9 cellular contexts compared by ENCODE assay signal in genomic region chr9:38423273-38423938, GRCh38. TPM values are rescaled to one million over a fixed set of nuclear protein-coding genes. Genes with fewer than 3 reads are reported as not detected.
A peak's percentile ranks its signal among the peaks of the same experiment; 100 is the strongest.
DNase-seq lines count a peak whose midpoint lies in the region; ATAC-seq, FAIRE-seq and TF ChIP-seq lines count a peak whose summit lies in the region.
"Had no signal": no experiment of that assay in that cellular context is flagged by ENCODE, and none has a peak within 500 bp of the region (broad histone marks: within the 10 kb centered on the region; RNA-seq: fewer than 3 reads in every experiment).

No MANE protein-coding gene starts in this region.

- CTCF ChIA-PET in activated CD4-positive, alpha-beta memory T cell treated with anti-CD3 and anti-CD28 coated beads for 36 hours (lab: Charles Lee), result no interaction called here
- CTCF ChIA-PET in activated CD4-positive, alpha-beta memory T cell treated with anti-CD3 and anti-CD28 coated beads, Interleukin-2, amount 10 ng/mL, durations not matched to agents 7 days and 5 days (lab: Charles Lee), result no interaction called here

- no peak overlapping the region for H3K9ac ChIP-seq in keratinocyte (ENCODE audit: control insufficient read depth, extremely low read depth, insufficient read depth, low read length)

- H3K36me3 ChIP-seq in WERI-Rb-1, result peaks cover 24% of the 10 kb centered on the region
- H3K36me3 ChIP-seq in keratinocyte (ENCODE audit: control insufficient read depth in 2 of 2, extremely low read depth in 1 of 2, insufficient read depth in 2 of 2, low read length in 2 of 2), result no peaks in the 10 kb centered on the region
- no peaks in the 10 kb centered on the region for H3K36me3 ChIP-seq in suprapubic skin

- no peak for TF ChIP-seq EP300 in suprapubic skin (IDR thresholded peaks at IDR 0.05)

- dilution Hi-C loops in keratinocyte (cut with MboI; ENCODE audit: extremely low pct_ligation_motif_present, low sequenced_read_pairs), result no loop called here

- intact Hi-C loops in activated CD4-positive, alpha-beta memory T cell treated with anti-CD3 and anti-CD28 coated beads for 36 hours (cut with micrococcal nuclease), result no loop called here

- no peaks in the 10 kb centered on the region for H4K20me1 ChIP-seq in keratinocyte (ENCODE audit: control insufficient read depth, extremely low read depth, insufficient read depth, low read length)

- FAIRE-seq in keratinocyte (lab: Jason Lieb, UNC) (no peak), D721Med (lab: Jason Lieb, UNC) (no peak)

- no peaks in the 10 kb centered on the region for H3K36me3 Mint-ChIP-seq in activated CD4-positive, alpha-beta memory T cell treated with anti-CD3 and anti-CD28 coated beads for 36 hours
- H3K36me3 Mint-ChIP-seq in activated CD4-positive, alpha-beta memory T cell treated with anti-CD3 and anti-CD28 coated beads, Interleukin-2, amount 10 ng/mL, durations not matched to agents 7 days and 5 days (ENCODE audit: low read depth), result no peaks in the 10 kb centered on the region

- no peak for TF ChIP-seq CTCF in WERI-Rb-1 (IDR thresholded peaks at IDR 0.05; ENCODE audit: low read depth, low read length)
- no peak for TF ChIP-seq CTCF in keratinocyte (optimal IDR thresholded peaks at IDR 0.05 in 1 of 3, IDR thresholded peaks at IDR 0.05 in 1 of 3, conservative IDR thresholded peaks at IDR 0.05 in 1 of 3; ENCODE audit: extremely low read depth in 1 of 3, insufficient read depth in 2 of 3, low read length in 3 of 3)
- TF ChIP-seq CTCF in suprapubic skin (IDR thresholded peaks at IDR 0.05), result no peak
- TF ChIP-seq CTCF in D721Med (IDR thresholded peaks at IDR 0.05; ENCODE audit: insufficient read depth, missing control alignments), result no peak

- H3K4me3 ChIP-seq in WERI-Rb-1 (ENCODE audit: low read depth, low read length) (peak overlapping the region; percentile 58), keratinocyte (ENCODE audit: control insufficient read depth in 2 of 3, extremely low read depth in 1 of 3, insufficient read depth in 2 of 3, low read depth in 1 of 3, low read length in 3 of 3) (peak overlapping the region in 1 of 3 experiments; percentile 11), suprapubic skin (peak overlapping the region; percentile 51)

- TF ChIP-seq POLR2A in suprapubic skin (IDR thresholded peaks at IDR 0.05), result no peak

- no peak for DNase-seq in activated CD4-positive, alpha-beta memory T cell treated with anti-CD3 and anti-CD28 coated beads for 36 hours
- no peak for DNase-seq in activated CD4-positive, alpha-beta memory T cell treated with anti-CD3 and anti-CD28 coated beads, Interleukin-2, amount 10 ng/mL, durations not matched to agents 7 days and 5 days
- DNase-seq in WERI-Rb-1 (no peak), keratinocyte (ENCODE audit: low read depth, low spot score) (no peak), suprapubic skin (ENCODE audit: low spot score in 2 of 2) (no peak), D721Med (ENCODE audit: insufficient read length, low spot score) (no peak), HT-29 (ENCODE audit: low spot score) (no peak)
- DNase-seq: Right ventricle myocardium superior had no signal

- H3K4me1 ChIP-seq in keratinocyte (ENCODE audit: control insufficient read depth, extremely low read depth, insufficient read depth, low read length) (no peaks in the 10 kb centered on the region), suprapubic skin (peaks cover 12% of the 10 kb centered on the region)

- H2AFZ ChIP-seq in keratinocyte (ENCODE audit: control insufficient read depth, low read length), result no peak overlapping the region

- no peak overlapping the region for H3K27ac Mint-ChIP-seq in activated CD4-positive, alpha-beta memory T cell treated with anti-CD3 and anti-CD28 coated beads for 36 hours
- no peak overlapping the region for H3K27ac Mint-ChIP-seq in activated CD4-positive, alpha-beta memory T cell treated with anti-CD3 and anti-CD28 coated beads, Interleukin-2, amount 10 ng/mL, durations not matched to agents 7 days and 5 days

- H3K9me3 Mint-ChIP-seq in activated CD4-positive, alpha-beta memory T cell treated with anti-CD3 and anti-CD28 coated beads for 36 hours, result no peaks in the 10 kb centered on the region
- no peaks in the 10 kb centered on the region for H3K9me3 Mint-ChIP-seq in activated CD4-positive, alpha-beta memory T cell treated with anti-CD3 and anti-CD28 coated beads, Interleukin-2, amount 10 ng/mL, durations not matched to agents 7 days and 5 days

- H3K27me3 ChIP-seq in WERI-Rb-1 (ENCODE audit: insufficient read depth, low read depth, severe bottlenecking) (no peaks in the 10 kb centered on the region), keratinocyte (ENCODE audit: control insufficient read depth, extremely low read depth, insufficient read depth, low read length) (peaks cover 52% of the 10 kb centered on the region), suprapubic skin (peaks cover 60% of the 10 kb centered on the region)

- peak overlapping the region; percentile 90 for H3K27ac ChIP-seq in WERI-Rb-1
- no peak overlapping the region for H3K27ac ChIP-seq in keratinocyte (ENCODE audit: control insufficient read depth, insufficient read depth, low read length)
- H3K27ac ChIP-seq in suprapubic skin, result no peak overlapping the region

- peaks cover 2% of the 10 kb centered on the region for H3K4me1 Mint-ChIP-seq in activated CD4-positive, alpha-beta memory T cell treated with anti-CD3 and anti-CD28 coated beads for 36 hours (ENCODE audit: low read depth)
- peaks cover 6% of the 10 kb centered on the region for H3K4me1 Mint-ChIP-seq in activated CD4-positive, alpha-beta memory T cell treated with anti-CD3 and anti-CD28 coated beads, Interleukin-2, amount 10 ng/mL, durations not matched to agents 7 days and 5 days

- H3K79me2 ChIP-seq in keratinocyte (ENCODE audit: control insufficient read depth, insufficient read depth, low read length), result no peaks in the 10 kb centered on the region

- POLR2A ChIA-PET in activated CD4-positive, alpha-beta memory T cell treated with anti-CD3 and anti-CD28 coated beads for 36 hours (lab: Charles Lee), result no interaction called here
- POLR2A ChIA-PET in activated CD4-positive, alpha-beta memory T cell treated with anti-CD3 and anti-CD28 coated beads, Interleukin-2, amount 10 ng/mL, durations not matched to agents 7 days and 5 days (lab: Charles Lee), result no interaction called here

- peaks cover 37% of the 10 kb centered on the region for H3K27me3 Mint-ChIP-seq in activated CD4-positive, alpha-beta memory T cell treated with anti-CD3 and anti-CD28 coated beads for 36 hours
- peaks cover 47% of the 10 kb centered on the region for H3K27me3 Mint-ChIP-seq in activated CD4-positive, alpha-beta memory T cell treated with anti-CD3 and anti-CD28 coated beads, Interleukin-2, amount 10 ng/mL, durations not matched to agents 7 days and 5 days

- no peaks in the 10 kb centered on the region for H3K9me3 ChIP-seq in WERI-Rb-1 (ENCODE audit: severe bottlenecking)
- no peaks in the 10 kb centered on the region for H3K9me3 ChIP-seq in keratinocyte (ENCODE audit: control insufficient read depth, low read depth, low read length)
- no peaks in the 10 kb centered on the region for H3K9me3 ChIP-seq in suprapubic skin

- peak overlapping the region; percentile 61 for H3K4me2 ChIP-seq in keratinocyte (ENCODE audit: control insufficient read depth, extremely low read depth, insufficient read depth, low read depth, low read length)

- H3K4me3 Mint-ChIP-seq in activated CD4-positive, alpha-beta memory T cell treated with anti-CD3 and anti-CD28 coated beads for 36 hours, result peak overlapping the region; percentile 16
- no peak overlapping the region for H3K4me3 Mint-ChIP-seq in activated CD4-positive, alpha-beta memory T cell treated with anti-CD3 and anti-CD28 coated beads, Interleukin-2, amount 10 ng/mL, durations not matched to agents 7 days and 5 days

- WGBS in suprapubic skin, result 40% methylated on average over 11 of the region's 12 CpGs

- H3K9me1 ChIP-seq in keratinocyte (ENCODE audit: control insufficient read depth, extremely low read depth, insufficient read depth, low read length), result no peaks in the 10 kb centered on the region

- ATAC-seq in GM21367 (IDR thresholded peaks at IDR 0.05; ENCODE audit: unreplicated experiment), result no peak

RNA-seq across cellular contexts. Expression of gene IGFBPL1, which starts 0.8 kb away (rescaled TPM):
- not detected for total RNA-seq in activated CD4-positive, alpha-beta memory T cell treated with anti-CD3 and anti-CD28 coated beads for 36 hours
- total RNA-seq in activated CD4-positive, alpha-beta memory T cell treated with anti-CD3 and anti-CD28 coated beads, Interleukin-2, amount 10 ng/mL, durations not matched to agents 7 days and 5 days, result under 1 TPM in 1 of 2 experiments, not detected in 1; 0.20 TPM
- polyA plus RNA-seq in keratinocyte, result not detected in 3 replicates
- polyA plus RNA-seq in keratinocyte (2011; ENCODE audit: low read depth), result not detected
- not detected in 2 replicates for polyA plus RNA-seq in keratinocyte (2011; cell fraction: cytosol; rRNA removed)
- polyA plus RNA-seq in keratinocyte (2011; cell fraction: nucleus; rRNA removed), result 0.13 TPM in 1 of 2 replicates, not detected in the other
- polyA plus RNA-seq in keratinocyte (2012; ENCODE audit: low replicate concordance), result 0.14 TPM in 1 of 2 replicates, not detected in the other
- 0.58 TPM in 1 of 3 replicates, not detected in the others for polyA minus RNA-seq in keratinocyte
- polyA minus RNA-seq in keratinocyte (2011; cell fraction: cytosol; rRNA and poly(A)+ RNA removed), result not detected
- not detected in 2 replicates for polyA minus RNA-seq in keratinocyte (2011; cell fraction: nucleus; rRNA and poly(A)+ RNA removed)
- not detected for total RNA-seq in suprapubic skin
- total RNA-seq in HT-29 (2014; rRNA removed; shearing (Covaris generic)), result not detected in 2 replicates
- total RNA-seq: Right ventricle myocardium superior had no signal

RNA-seq across cellular contexts. Expression of gene ALDH1B1, which starts 30.9 kb away (rescaled TPM):
- total RNA-seq in activated CD4-positive, alpha-beta memory T cell treated with anti-CD3 and anti-CD28 coated beads for 36 hours, result 10 to 100 TPM; 22.1 to 22.2 TPM
- total RNA-seq in activated CD4-positive, alpha-beta memory T cell treated with anti-CD3 and anti-CD28 coated beads, Interleukin-2, amount 10 ng/mL, durations not matched to agents 7 days and 5 days, result 1 to 10 TPM; 7.7 to 8.4 TPM
- polyA plus RNA-seq in keratinocyte, result 10.9 to 22.0 TPM (median 14.4 TPM) in 3 replicates
- polyA plus RNA-seq in keratinocyte (2011; ENCODE audit: low read depth), result 1.0 TPM
- polyA plus RNA-seq in keratinocyte (2011; cell fraction: cytosol; rRNA removed), result 14.5 and 15.4 TPM in 2 replicates
- polyA plus RNA-seq in keratinocyte (2011; cell fraction: nucleus; rRNA removed), result 10.8 and 11.1 TPM in 2 replicates
- polyA plus RNA-seq in keratinocyte (2012; ENCODE audit: low replicate concordance), result 0.66 and 20.6 TPM in 2 replicates
- 21.8 to 26.4 TPM (median 24.1 TPM) in 3 replicates for polyA minus RNA-seq in keratinocyte
- 25.9 TPM for polyA minus RNA-seq in keratinocyte (2011; cell fraction: cytosol; rRNA and poly(A)+ RNA removed)
- polyA minus RNA-seq in keratinocyte (2011; cell fraction: nucleus; rRNA and poly(A)+ RNA removed), result 9.5 and 12.3 TPM in 2 replicates
- total RNA-seq in suprapubic skin, result 1 to 10 TPM; 2.2 to 4.3 (median 3.4) TPM
- 16.0 and 21.6 TPM in 2 replicates for total RNA-seq in HT-29 (2014; rRNA removed; shearing (Covaris generic))
